ENCODE assay signal across 8 cellular contexts in genomic region chr4:3073158-3074077, GRCh38. TPM values are rescaled to one million over a fixed set of nuclear protein-coding genes. Genes with fewer than 3 reads are reported as not detected.
DNase-seq lines count a peak whose midpoint lies in the region; ATAC-seq, FAIRE-seq and TF ChIP-seq lines count a peak whose summit lies in the region.

No MANE protein-coding gene starts in this region.

- H3K18ac ChIP-seq in H1 (ENCODE audit: extremely low read depth, low read length), result peak overlapping the region; percentile 78

- CTCF ChIA-PET in H1 (lab: Charles Lee; ENCODE audit: partially characterized antibody), result interaction anchor here (0.8 to 2.4 kb wide), 4 partner anchors 13 to 92 kb away, joined by 3 to 12 read pairs (median 7); no protein-coding TSS in a partner anchor

- peak overlapping the region; percentile 78 for H3K4ac ChIP-seq in H1 (replicated peaks; ENCODE audit: insufficient read length, low read depth, low read length)

- peak overlapping the region in 3 of 4 experiments; percentile 24 to 58 (median 42); a peak in 5 of 7 replicates for H3K9ac ChIP-seq in H1 (replicated peaks in 1 of 4; ENCODE audit: extremely low read depth in 1 of 4, low read depth in 3 of 4, low read length in 3 of 4)

- H3K4me3 ChIP-seq in GM23338 (peak overlapping the region; percentile 76), H1 (ENCODE audit: extremely low read depth in 1 of 4, insufficient read depth in 2 of 4, low read depth in 3 of 4, low read length in 4 of 4) (peak overlapping the region; percentile 75 to 87 (median 82))

- H3K27me3 Mint-ChIP-seq in GM23338 (ENCODE audit: insufficient read depth, low read depth, poor library complexity) (peaks cover 5% of the 10 kb centered on the region), neural crest cell (ENCODE audit: low read depth) (no peaks in the 10 kb centered on the region)

- POLR2A ChIA-PET in H1 (lab: Charles Lee; ENCODE audit: partially characterized antibody), result interaction anchor here (1.0 to 1.7 kb wide), 2 partner anchors 10 to 15 kb away, joined by 4 read pairs; no protein-coding TSS in a partner anchor

- FAIRE-seq in H1 (lab: Jason Lieb, UNC), result no peak

- H2BK120ac ChIP-seq in H1 (replicated peaks; ENCODE audit: low read depth, low read length), result no peak overlapping the region

- H2BK12ac ChIP-seq in H1 (ENCODE audit: low read depth, low read length), result no peak overlapping the region

- no peak overlapping the region for H3K14ac ChIP-seq in H1 (ENCODE audit: insufficient read length)

- H3K27ac ChIP-seq in GM23338 (ENCODE audit: low read depth) (no peak overlapping the region), H1 (ENCODE audit: low read depth, low read length) (no peak overlapping the region)

- no peak overlapping the region for H2BK20ac ChIP-seq in H1 (ENCODE audit: low read length)

- peak overlapping the region; percentile 88 for H3K4me2 ChIP-seq in GM23338
- peak overlapping the region; percentile 50 to 91 for H3K4me2 ChIP-seq in H1 (ENCODE audit: insufficient read depth in 1 of 2, low read depth in 2 of 2, low read length in 2 of 2)

- no peaks in the 10 kb centered on the region for H3K9me2 ChIP-seq in GM23338 (ENCODE audit: insufficient read depth)

- H3K4me1 ChIP-seq in GM23338 (ENCODE audit: insufficient read depth), result peaks cover 12% of the 10 kb centered on the region
- H3K4me1 ChIP-seq in H1 (replicated peaks in 1 of 4; ENCODE audit: control insufficient read depth in 3 of 4, insufficient read depth in 4 of 4, low read length in 3 of 4), result peaks cover 2 to 5% (median 3%) of the 10 kb centered on the region in 4 experiments; a peak in 6 of 7 replicates

- no peak for TF ChIP-seq RAD21 in H1 (IDR thresholded peaks at IDR 0.05 in 1 of 2, conservative IDR thresholded peaks at IDR 0.05 in 1 of 2; ENCODE audit: low read depth in 2 of 2, low read length in 2 of 2)

- H3K56ac ChIP-seq in H1 (replicated peaks; ENCODE audit: insufficient read length, low read depth, low read length), result no peak overlapping the region

- no peak overlapping the region for H4K5ac ChIP-seq in H1 (ENCODE audit: insufficient read length, low read depth, low read length)

- DNase-seq in GM10266 (ENCODE audit: extremely low spot score) (no peak), GM23338 (ENCODE audit: low spot score) (peak; percentile 45), NCI-H146 treated with DMSO at 0.1 percent for 48 hours (lab: John Stamatoyannopoulos, UW; ENCODE audit: unreplicated experiment) (peak; percentile 19), H1 (ENCODE audit: low read depth in 1 of 2, low spot score in 2 of 2) (no peak), neural crest cell (ENCODE audit: low read depth, low spot score) (peak; percentile 15), DMS153 (lab: John Stamatoyannopoulos, UW) (no peak), NCI-H1436 treated with DMSO at 0.1 percent for 48 hours (lab: John Stamatoyannopoulos, UW) (no peak)

- no peak overlapping the region for H2AK5ac ChIP-seq in H1 (ENCODE audit: low read depth, low read length)

- peaks cover 16% of the 10 kb centered on the region for H3K4me1 Mint-ChIP-seq in GM23338
- H3K4me1 Mint-ChIP-seq in neural crest cell, result peaks cover 27% of the 10 kb centered on the region

- H2BK15ac ChIP-seq in H1 (ENCODE audit: low read length), result no peak overlapping the region

- WGBS in H1 (ENCODE audit: extremely low coverage in 1 of 2, insufficient coverage in 1 of 2, insufficient read length in 1 of 2, insufficient replicate concordance in 2 of 2, low coverage in 1 of 2, low lambda C conversion rate in 2 of 2, missing lambda C conversion rate in 1 of 2), 2 experiments, result 22% methylated on average over 33 of the region's 54 CpGs; no CpG with 5 or more reads in 1 of the 2 experiments

- H3K36me3 ChIP-seq in GM23338 (ENCODE audit: insufficient read depth), result no peaks in the 10 kb centered on the region
- no peaks in the 10 kb centered on the region for H3K36me3 ChIP-seq in H1 (ENCODE audit: control insufficient read depth in 2 of 4, insufficient read depth in 4 of 4, low read length in 3 of 4)

- H3K23me2 ChIP-seq in H1 (ENCODE audit: low read depth, low read length), result peaks cover 9% of the 10 kb centered on the region

- H3K9me3 Mint-ChIP-seq in GM23338 (no peaks in the 10 kb centered on the region), neural crest cell (no peaks in the 10 kb centered on the region)

- H3K79me1 ChIP-seq in H1 (ENCODE audit: low read depth, low read length), result peaks cover 9% of the 10 kb centered on the region

- H4K20me1 ChIP-seq in GM23338 (replicated peaks; ENCODE audit: insufficient read depth), result peaks cover 15% of the 10 kb centered on the region; the same call in 1 of the 2 replicates
- peaks cover 10% of the 10 kb centered on the region in 2 experiments for H4K20me1 ChIP-seq in H1 (replicated peaks in 1 of 2; ENCODE audit: control insufficient read depth in 1 of 2, insufficient read depth in 2 of 2, low read length in 2 of 2)

- H3K4me3 Mint-ChIP-seq in GM23338, result peak overlapping the region; percentile 52
- no peak overlapping the region for H3K4me3 Mint-ChIP-seq in neural crest cell

- peak overlapping the region; percentile 86 for H2AFZ ChIP-seq in GM23338
- H2AFZ ChIP-seq in H1 (ENCODE audit: low read length), result no peak overlapping the region

- ATAC-seq in GM23338, result peak; percentile 75
- ATAC-seq in GM18870 (IDR thresholded peaks at IDR 0.05; ENCODE audit: unreplicated experiment), result no peak

- peaks cover 29% of the 10 kb centered on the region for H3K79me2 ChIP-seq in GM23338 (replicated peaks; ENCODE audit: insufficient read depth)
- H3K79me2 ChIP-seq in H1 (ENCODE audit: control insufficient read depth in 1 of 2, insufficient read depth in 2 of 2, low read length in 2 of 2), result peaks cover 19 to 29% of the 10 kb centered on the region in 2 experiments

- TF ChIP-seq CTCF in GM10266 (IDR thresholded peaks at IDR 0.05; ENCODE audit: control insufficient read depth, insufficient read depth, low read depth, missing control alignments) (peak; percentile 12), GM23338 (conservative IDR thresholded peaks at IDR 0.05; ENCODE audit: low read depth in 2 of 2) (peak in 1 of 2 experiments; percentile 46; a peak in 2 of 4 replicates), H1 (IDR thresholded peaks at IDR 0.05; ENCODE audit: control extremely low read depth in 1 of 3, insufficient read depth in 1 of 3, low read depth in 1 of 3, low read length in 3 of 3) (no peak), neural crest cell (conservative IDR thresholded peaks at IDR 0.05) (no peak)

- H3K36me3 Mint-ChIP-seq in GM23338 (ENCODE audit: low read depth) (no peaks in the 10 kb centered on the region), neural crest cell (ENCODE audit: low read depth) (no peaks in the 10 kb centered on the region)

- H4K91ac ChIP-seq in H1 (replicated peaks; ENCODE audit: insufficient read length, low read length), result no peak overlapping the region

- H3K9me3 ChIP-seq in H1 (ENCODE audit: insufficient read depth in 2 of 2, low read depth in 1 of 2, low read length in 1 of 2), result no peaks in the 10 kb centered on the region

- H3K27ac Mint-ChIP-seq in GM23338, result no peak overlapping the region
- H3K27ac Mint-ChIP-seq in neural crest cell (ENCODE audit: unreplicated experiment), result no peak overlapping the region

- no peak overlapping the region for H3K23ac ChIP-seq in H1 (ENCODE audit: insufficient read length)

- no peak for TF ChIP-seq EP300 in H1 (IDR thresholded peaks at IDR 0.05; ENCODE audit: borderline replicate concordance in 1 of 2, low read depth in 2 of 2, low read length in 2 of 2)

- H3K27me3 ChIP-seq in GM23338 (ENCODE audit: insufficient read depth) (no peaks in the 10 kb centered on the region), H1 (replicated peaks in 1 of 4; ENCODE audit: control insufficient read depth in 3 of 4, extremely low read depth in 1 of 4, insufficient read depth in 3 of 4, low read length in 3 of 4) (no peaks in the 10 kb centered on the region)

- TF ChIP-seq POLR2A in H1 (IDR thresholded peaks at IDR 0.05; ENCODE audit: control extremely low read depth in 1 of 2, low read depth in 2 of 2, low read length in 2 of 2), result peak in 1 of 2 experiments; percentile 30; a peak in 1 of 3 replicates

- no peak overlapping the region; the same call in 1 of the 2 replicates for H4K8ac ChIP-seq in H1 (ENCODE audit: extremely low read depth, insufficient read depth, low read length)

- peak overlapping the region; percentile 24; the same call in 1 of the 2 replicates for H2BK5ac ChIP-seq in H1 (ENCODE audit: low read depth, low read length)

- H3F3A ChIP-seq in GM23338 (replicated peaks; ENCODE audit: low read depth), result no peaks in the 10 kb centered on the region

TF ChIP-seq in GM23338, 12 proteins besides CTCF, POLR2A, EP300 and RAD21:
- TF ChIP-seq POLR2AphosphoS5 (IDR thresholded peaks at IDR 0.05; ENCODE audit: low read depth) (peak; percentile 81), EZH2 (IDR thresholded peaks at IDR 0.05; ENCODE audit: low read depth, unreplicated experiment) (no peak)

TF ChIP-seq in H1, 55 proteins besides CTCF, POLR2A, EP300 and RAD21 (continues in another document):
- TF ChIP-seq BACH1 (IDR thresholded peaks at IDR 0.05; ENCODE audit: low read length) (no peak), NRF1 (IDR thresholded peaks at IDR 0.05; ENCODE audit: low read depth, low read length) (no peak)

RNA-seq across cellular contexts. Expression of gene HTT-AS, which starts 0.9 kb away (rescaled TPM):
- not detected in 2 replicates for total RNA-seq in GM23338 (2014; rRNA removed; shearing (Covaris generic))
- polyA plus RNA-seq in GM23338 (2016; fragmentation: Nextera tagmentation; extraction: Ambion mirVana) (not detected in 2 replicates), H1 (2011; rRNA removed) (not detected in 2 replicates)
- not detected in 2 replicates for total RNA-seq in H1 (2021; fragmentation: NEBNext Ultra II Directional; extraction: Animal tissue kit (Norgen Biotek cat#: 25700))
- polyA plus RNA-seq in H1 (2011; cell fraction: cytosol; rRNA removed), result not detected
- not detected for polyA plus RNA-seq in H1 (2011; cell fraction: nucleus; rRNA removed)
- not detected in 4 replicates for polyA plus RNA-seq in H1 (2012, experiment 1 of 2)
- polyA plus RNA-seq in H1 (2012, experiment 2 of 2), result not detected
- polyA plus RNA-seq in H1 (2013, experiment 1 of 2), result not detected
- polyA plus RNA-seq in H1 (2013, experiment 2 of 2), result not detected
- not detected in 2 replicates for polyA minus RNA-seq in H1 (2011; rRNA and poly(A)+ RNA removed)
- not detected for polyA minus RNA-seq in H1 (2011; cell fraction: cytosol; rRNA and poly(A)+ RNA removed)
- not detected for polyA minus RNA-seq in H1 (2011; cell fraction: nucleus; rRNA and poly(A)+ RNA removed)
- not detected in 2 replicates for total RNA-seq in neural crest cell

RNA-seq across cellular contexts. Expression of gene HTT, which starts 1.1 kb away (rescaled TPM):
- total RNA-seq in GM23338 (2014; rRNA removed; shearing (Covaris generic)), result 62.7 and 67.7 TPM in 2 replicates
- polyA plus RNA-seq in GM23338 (2016; fragmentation: Nextera tagmentation; extraction: Ambion mirVana), result 23.8 and 26.6 TPM in 2 replicates
- total RNA-seq in H1 (2021; fragmentation: NEBNext Ultra II Directional; extraction: Animal tissue kit (Norgen Biotek cat#: 25700)), result 65.4 and 71.0 TPM in 2 replicates
- polyA plus RNA-seq in H1 (2011; rRNA removed), result 24.0 and 26.2 TPM in 2 replicates
- polyA plus RNA-seq in H1 (2011; cell fraction: cytosol; rRNA removed), result 19.7 TPM
- 96.5 TPM for polyA plus RNA-seq in H1 (2011; cell fraction: nucleus; rRNA removed)
- polyA plus RNA-seq in H1 (2012, experiment 1 of 2), result 25.7 to 46.9 TPM (median 34.6 TPM) in 4 replicates
- 8.1 TPM for polyA plus RNA-seq in H1 (2012, experiment 2 of 2)
- polyA plus RNA-seq in H1 (2013, experiment 1 of 2), result 28.3 TPM
- 23.4 TPM for polyA plus RNA-seq in H1 (2013, experiment 2 of 2)
- polyA minus RNA-seq in H1 (2011; rRNA and poly(A)+ RNA removed), result 187 and 269 TPM in 2 replicates
- polyA minus RNA-seq in H1 (2011; cell fraction: cytosol; rRNA and poly(A)+ RNA removed), result 98.7 TPM
- polyA minus RNA-seq in H1 (2011; cell fraction: nucleus; rRNA and poly(A)+ RNA removed), result 173 TPM
- total RNA-seq in neural crest cell, result 72.0 and 77.7 TPM in 2 replicates

Comparison
In these comparisons a context has a peak if more than half of its experiments do, and no peak if none do; other contexts are left out.
1. DNase-seq: peak in GM23338 (single experiment), NCI-H146 treated with DMSO at 0.1 percent for 48 hours (single experiment) and neural crest cell (single experiment); none in GM10266 (single experiment), H1 (0 of 2), DMS153 (single experiment) and NCI-H1436 treated with DMSO at 0.1 percent for 48 hours (single experiment).